28 cellular contexts compared by ENCODE assay signal in genomic region chr1:19623523-19623922, GRCh38. TPM values are rescaled to one million over a fixed set of nuclear protein-coding genes. Genes with fewer than 3 reads are reported as not detected.
"Had no signal": no experiment of that assay in that cellular context is flagged by ENCODE, and none has a peak within 500 bp of the region (broad histone marks: within the 10 kb centered on the region; RNA-seq: fewer than 3 reads in every experiment).

No MANE protein-coding gene starts in this region.

- H3K9me3 ChIP-seq: body of pancreas, tibial nerve, uterus had no signal

- H3K27me3 Mint-ChIP-seq: activated naive CD8-positive, alpha-beta T cell; progenitor cell of endocrine pancreas had no signal

- H3K4me3 Mint-ChIP-seq: activated naive CD8-positive, alpha-beta T cell; immature natural killer cell; natural killer cell had no signal

- DNase-seq: activated CD4-positive, alpha-beta T cell treated with anti-CD3 and anti-CD28 coated beads, Interleukin-2, amount 50 U/mL, for 48 hours; activated CD4-positive, CD25-positive, alpha-beta regulatory T cell treated with anti-CD3 and anti-CD28 coated beads, Interleukin-2, amount 50 U/mL, for 72 hours; activated effector memory CD4-positive, alpha-beta T cell treated with Interleukin-2 at 50 U/mL for 16 hours; amniotic stem cell; body of pancreas; central memory CD4-positive, alpha-beta T cell; cortex of kidney; effector CD8-positive, alpha-beta T cell; foreskin keratinocyte; head of caudate nucleus; immature natural killer cell; left cardiac atrium; natural killer cell; nucleus accumbens; right cardiac atrium; stimulated activated CD4-positive, alpha-beta T cell treated with anti-CD3 and anti-CD28 coated beads, Interleukin-4, amount 100 ng/mL, for 4 hours; stimulated activated CD8-positive, alpha-beta memory T cell treated with anti-CD3 and anti-CD28 coated beads, Interleukin-4, amount 100 ng/mL, for 48 hours; stimulated activated naive CD4-positive, alpha-beta T cell treated with Interleukin-2 at 50 U/mL for 16 hours; substantia nigra; T-helper 1 cell; T1000; uterus had no signal

- H3K9me3 Mint-ChIP-seq: immature natural killer cell, natural killer cell had no signal

- H3K27me3 ChIP-seq: body of pancreas, foreskin keratinocyte, tibial nerve, uterus had no signal

- H3K36me3 ChIP-seq: uterus had no signal

- H3K4me2 ChIP-seq: smooth muscle cell had no signal

- H3K36me3 Mint-ChIP-seq: natural killer cell had no signal

- H3K27ac ChIP-seq: body of pancreas, foreskin keratinocyte, tibial nerve, uterus had no signal

- H3K4me3 ChIP-seq: body of pancreas, smooth muscle cell, tibial nerve, uterus had no signal

- FAIRE-seq: endothelial cell of umbilical vein had no signal

- H3K27ac Mint-ChIP-seq: activated naive CD8-positive, alpha-beta T cell; natural killer cell; progenitor cell of endocrine pancreas had no signal

- ATAC-seq: body of pancreas, foreskin keratinocyte, left cardiac atrium, natural killer cell, right cardiac atrium had no signal

RNA-seq across cellular contexts. Expression of gene HTR6, which starts 41.2 kb away (rescaled TPM):
- total RNA-seq: body of pancreas, endothelial cell of umbilical vein, foreskin keratinocyte, left cardiac atrium, lung microvascular endothelial cell, progenitor cell of endocrine pancreas, right cardiac atrium, smooth muscle cell, tibial nerve, uterus had no signal
- polyA plus RNA-seq: endothelial cell of umbilical vein, foreskin keratinocyte, immature natural killer cell, right cardiac atrium, smooth muscle cell had no signal
